Comparison of ENCODE assay signal across 16 cellular contexts in the genomic region with DNA sequence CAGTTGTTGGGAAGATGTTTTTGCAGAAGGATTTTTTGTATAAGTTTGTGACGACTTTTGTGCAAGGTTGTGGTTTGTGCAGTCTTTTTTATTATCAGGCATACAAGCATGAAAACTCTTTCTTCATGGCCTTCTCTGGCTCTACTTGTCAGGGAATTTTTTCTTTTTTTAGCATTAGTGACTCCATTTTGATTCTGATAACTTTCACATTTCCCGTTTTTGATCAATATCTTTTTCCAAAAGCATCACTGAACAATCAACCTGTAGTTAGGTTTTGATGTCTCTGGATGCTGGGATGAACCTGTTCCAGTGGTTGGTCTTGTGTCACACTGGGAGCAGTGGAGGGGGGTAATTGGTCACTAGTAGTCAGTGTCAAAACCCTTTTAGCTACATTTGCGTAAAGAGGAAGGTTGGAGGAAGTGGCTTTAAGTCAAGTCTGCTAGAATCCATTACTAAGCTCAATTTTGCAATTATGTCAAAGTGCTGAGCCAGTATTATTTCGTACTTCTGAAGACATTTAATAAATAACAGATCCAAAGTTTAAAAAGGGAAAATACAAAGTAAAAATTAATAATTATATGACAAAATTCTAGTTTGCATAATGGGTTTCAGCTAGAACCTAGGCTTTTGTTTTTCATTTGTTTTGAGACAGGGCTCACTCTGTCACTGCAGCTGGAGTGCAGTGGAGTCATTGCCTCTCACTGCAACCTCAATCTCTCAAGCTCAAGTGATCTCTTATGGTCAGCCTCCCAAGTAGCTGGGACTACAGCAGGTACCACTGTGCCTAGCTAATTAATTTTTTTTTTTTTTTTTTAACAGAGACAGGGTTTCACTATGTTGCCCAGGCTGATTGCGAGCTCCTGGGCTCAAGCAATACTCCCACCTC. TPM values are rescaled to one million over a fixed set of nuclear protein-coding genes. Genes with fewer than 3 reads are reported as not detected.
"Had no signal": no experiment of that assay in that cellular context is flagged by ENCODE, and none has a peak within 500 bp of the region (broad histone marks: within the 10 kb centered on the region; RNA-seq: fewer than 3 reads in every experiment).

No MANE protein-coding gene starts in this region.

- H3K4me1 Mint-ChIP-seq: neural crest cell had no signal

- H3K4me3 Mint-ChIP-seq: activated naive CD4-positive, alpha-beta T cell treated with anti-CD3 and anti-CD28 coated beads for 36 hours; neural crest cell had no signal

- H3K4me1 ChIP-seq: gastrocnemius medialis had no signal

- H3K27ac ChIP-seq: cardiac muscle cell, esophagus muscularis mucosa, gastrocnemius medialis, upper lobe of left lung, WERI-Rb-1 had no signal

- H3K27ac Mint-ChIP-seq: activated naive CD4-positive, alpha-beta T cell treated with anti-CD3 and anti-CD28 coated beads for 36 hours had no signal

- DNase-seq: activated CD4-positive, alpha-beta T cell treated with anti-CD3 and anti-CD28 coated beads for 48 hours; activated naive CD4-positive, alpha-beta T cell treated with anti-CD3 and anti-CD28 coated beads for 36 hours; gastrocnemius medialis; heart right ventricle; left ventricle myocardium superior; mesenchymal stem cell; stimulated activated CD4-positive, alpha-beta T cell treated with anti-CD3 and anti-CD28 coated beads, Interleukin-12 subunit alpha, Interleukin-12 subunit beta, amount 100 ng/mL, for 4 hours; stimulated activated naive CD4-positive, alpha-beta T cell; T-helper 9 cell; WERI-Rb-1 had no signal

- H3K9me3 Mint-ChIP-seq: activated naive CD4-positive, alpha-beta T cell treated with anti-CD3 and anti-CD28 coated beads for 36 hours had no signal

- ATAC-seq: gastrocnemius medialis, left ventricle myocardium superior had no signal

RNA-seq across cellular contexts. Expression of a gene that starts 18.8 kb away (rescaled TPM):
- total RNA-seq: activated naive CD4-positive, alpha-beta T cell treated with anti-CD3 and anti-CD28 coated beads for 36 hours; cardiac muscle cell; gastrocnemius medialis; neural crest cell; osteocyte had no signal
- polyA plus RNA-seq: cardiac muscle cell, keratinocyte had no signal
